12 cellular contexts compared by ENCODE assay signal in the genomic region with DNA sequence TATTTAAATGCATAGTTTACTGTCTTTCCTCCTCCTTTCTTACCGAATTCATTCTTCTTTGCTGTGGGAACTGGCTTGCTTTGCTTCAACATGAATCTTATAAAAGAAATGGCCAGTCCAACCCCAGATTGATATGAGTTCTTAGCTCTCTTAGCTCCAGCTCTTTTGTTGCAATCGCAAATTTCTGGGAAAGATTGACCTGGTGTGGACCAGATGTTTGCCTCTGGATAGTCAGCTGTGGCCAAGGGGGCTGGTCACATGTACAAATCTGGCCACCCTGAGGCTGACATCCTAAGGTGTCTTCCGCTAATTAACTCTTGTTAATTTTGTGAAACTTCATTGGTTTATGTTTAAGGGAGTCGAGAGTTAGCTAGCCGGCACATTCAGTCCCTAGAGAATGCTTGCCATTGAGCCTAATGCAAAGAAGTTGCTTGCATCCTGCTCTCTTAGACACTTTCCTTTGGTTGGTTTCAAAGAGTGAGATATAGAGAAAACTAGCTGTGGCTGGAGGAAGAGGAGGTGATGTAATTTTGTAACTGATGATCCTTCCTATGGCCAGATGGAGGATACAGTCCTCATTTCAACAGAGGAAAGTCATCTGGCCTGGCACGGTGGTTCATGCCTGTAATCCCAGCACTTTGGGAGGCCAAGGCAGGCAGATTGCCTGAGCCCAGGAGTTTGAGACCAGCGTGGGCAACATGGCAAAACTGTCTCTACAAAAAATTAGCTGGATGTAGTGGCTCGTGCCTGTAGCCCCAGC.
DNase-seq lines count a peak whose midpoint lies in the region; ATAC-seq and TF ChIP-seq lines count a peak whose summit lies in the region.
"Had no signal": no experiment of that assay in that cellular context is flagged by ENCODE, and none has a peak within 500 bp of the region (broad histone marks: within the 10 kb centered on the region; RNA-seq: fewer than 3 reads in every experiment).

No MANE protein-coding gene starts in this region.

- peak overlapping the region in 3 of 12 donors; percentile 2 to 21 (median 9) for H3K27ac ChIP-seq in heart left ventricle
- no peak overlapping the region for H3K27ac ChIP-seq in ascending aorta
- H3K27ac ChIP-seq: BLaER1 treated with 17β-estradiol and CSF1 and Interleukin-3, amounts not matched to agents 10 nM and 100 nM had no signal

- H3K9me3 ChIP-seq in heart left ventricle (no peaks in the 10 kb centered on the region), ascending aorta (no peaks in the 10 kb centered on the region)
- H3K9me3 ChIP-seq: BLaER1 treated with 17β-estradiol and CSF1 and Interleukin-3, amounts not matched to agents 10 nM and 100 nM had no signal

- H3K27me3 ChIP-seq in heart left ventricle (no peaks in the 10 kb centered on the region), ascending aorta (no peaks in the 10 kb centered on the region)
- H3K27me3 ChIP-seq: BLaER1 treated with 17β-estradiol and CSF1 and Interleukin-3, amounts not matched to agents 10 nM and 100 nM had no signal

- H3K36me3 ChIP-seq in heart left ventricle (peaks cover 0 to 7% (median 0%) of the 10 kb centered on the region in 9 donors), ascending aorta (no peaks in the 10 kb centered on the region)
- H3K36me3 ChIP-seq: BLaER1 treated with 17β-estradiol and CSF1 and Interleukin-3, amounts not matched to agents 10 nM and 100 nM had no signal

- H3K4me1 ChIP-seq in heart left ventricle (peaks cover 0 to 17% (median 1%) of the 10 kb centered on the region in 12 donors), ascending aorta (no peaks in the 10 kb centered on the region)
- H3K4me1 ChIP-seq: BLaER1 treated with 17β-estradiol and CSF1 and Interleukin-3, amounts not matched to agents 10 nM and 100 nM had no signal

- TF ChIP-seq POLR2A in heart left ventricle (IDR thresholded peaks at IDR 0.05): no peak

- H3K4me3 ChIP-seq in heart left ventricle: no peak overlapping the region
- H3K4me3 ChIP-seq in fibroblast of pulmonary artery (replicated peaks; ENCODE audit: low read depth, low read length): no peak overlapping the region
- no peak overlapping the region for H3K4me3 ChIP-seq in ascending aorta
- H3K4me3 ChIP-seq: BLaER1 treated with 17β-estradiol and CSF1 and Interleukin-3, amounts not matched to agents 10 nM and 100 nM had no signal

- 75 to 81% (median 78%) methylated on average over 8 of the region's 8 CpGs for WGBS in heart left ventricle, 4 donors

- ATAC-seq in heart left ventricle (peak in 3 of 4 donors; percentile 27 to 67 (median 56)), left cardiac atrium (no peak), left ventricle myocardium superior (peak; percentile 72)

- intact Hi-C loops in heart left ventricle (cut with DNase I) (no loop called here), left cardiac atrium (cut with DNase I) (no loop called here), left ventricle myocardium superior (cut with micrococcal nuclease) (no loop called here), ascending aorta (cut with DNase I) (loop anchor here (10.0 kb wide), 1 partner anchor 82 kb away; no protein-coding TSS in a partner anchor)

- DNase-seq in heart left ventricle (peak in 1 of 5 donors; percentile 30), left cardiac atrium (no peak), fibroblast of pulmonary artery (ENCODE audit: low read depth) (peak; percentile 4), left ventricle myocardium superior (no peak), NCI-H2029 (lab: John Stamatoyannopoulos, UW) (no peak), HT-29 (ENCODE audit: low spot score) (no peak), ascending aorta (ENCODE audit: low spot score in 2 of 2) (no peak)
- DNase-seq: CD8-positive, alpha-beta memory T cell; COR-L47; DMS 273 treated with DMSO at 0.1 percent for 48 hours; H9 had no signal

- TF ChIP-seq CTCF in heart left ventricle (IDR thresholded peaks at IDR 0.05) (no peak), fibroblast of pulmonary artery (IDR thresholded peaks at IDR 0.05; ENCODE audit: low read length, missing control alignments) (no peak), ascending aorta (IDR thresholded peaks at IDR 0.05) (no peak)

Comparison
In these comparisons a context has a peak if more than half of its experiments do, and no peak if none do; other contexts are left out.
1. ATAC-seq: peak in heart left ventricle (3 of 4) and left ventricle myocardium superior (single experiment); none in left cardiac atrium (0 of 2).